8 cellular contexts compared by ENCODE assay signal in genomic region chrX:15761564-15762191, GRCh38. TPM values are rescaled to one million over a fixed set of nuclear protein-coding genes. Genes with fewer than 3 reads are reported as not detected.
DNase-seq lines count a peak whose midpoint lies in the region; TF ChIP-seq lines count a peak whose summit lies in the region.

No MANE protein-coding gene starts in this region.

- TF ChIP-seq POLR2A in thyroid gland (IDR thresholded peaks at IDR 0.05) = no peak

- H3K27me3 Mint-ChIP-seq in Caco-2 (ENCODE audit: insufficient read depth, unreplicated experiment) = no peaks in the 10 kb centered on the region

- no peaks in the 10 kb centered on the region for H3K36me3 Mint-ChIP-seq in Caco-2 (ENCODE audit: insufficient read depth, unreplicated experiment)

- no peak overlapping the region for H3K4me3 Mint-ChIP-seq in Caco-2 (ENCODE audit: unreplicated experiment)

- no peaks in the 10 kb centered on the region for H3K9me3 Mint-ChIP-seq in Caco-2 (ENCODE audit: unreplicated experiment)

- no peak overlapping the region for H3K27ac ChIP-seq in thyroid gland

- H3K9me3 ChIP-seq in Caco-2 (no peaks in the 10 kb centered on the region), thyroid gland (no peaks in the 10 kb centered on the region)

- CTCF ChIA-PET in Caco-2 (lab: Charles Lee) = no interaction called here

- TF ChIP-seq CTCF in Caco-2 (IDR thresholded peaks at IDR 0.05; ENCODE audit: insufficient read depth in 1 of 2, low read depth in 1 of 2, low read length in 1 of 2, severe bottlenecking in 1 of 2, unreplicated experiment in 1 of 2) = peak; percentile 29 to 71
- peak; percentile 90 for TF ChIP-seq CTCF in kidney epithelial cell (IDR thresholded peaks at IDR 0.05; ENCODE audit: insufficient read depth, low read length, poor library complexity, severe bottlenecking)
- TF ChIP-seq CTCF in thyroid gland (IDR thresholded peaks at IDR 0.05) = peak in 5 of 6 experiments; percentile 18 to 49 (median 31)

- DNase-seq in Caco-2 = peak in 1 of 2 experiments; percentile 32
- peak; percentile 43 for DNase-seq in GM19238 (ENCODE audit: insufficient read length, low spot score)
- peak; percentile 22 to 25 for DNase-seq in NOMO-1 (lab: John Stamatoyannopoulos, UW; ENCODE audit: unreplicated experiment in 2 of 2)
- DNase-seq in astrocyte of the hippocampus (ENCODE audit: low read depth, low spot score) = peak; percentile 53
- DNase-seq in kidney epithelial cell (ENCODE audit: low read depth) = no peak
- no peak for DNase-seq in thyroid gland
- DNase-seq in stimulated activated naive CD4-positive, alpha-beta T cell treated with Interleukin-2 at 50 U/mL for 16 hours (lab: John Stamatoyannopoulos, UW) = no peak
- DNase-seq in KG1 (lab: John Stamatoyannopoulos, UW) = no peak

- H3K27me3 ChIP-seq in Caco-2 (replicated peaks; ENCODE audit: control insufficient read depth, insufficient read depth, low read length) (no peaks in the 10 kb centered on the region), kidney epithelial cell (ENCODE audit: control insufficient read depth, insufficient read depth, low read length) (no peaks in the 10 kb centered on the region), thyroid gland (no peaks in the 10 kb centered on the region)

- WGBS in thyroid gland, 2 donors = 83 to 86% methylated on average over 8 of the region's 8 CpGs

- BruUV-seq in Caco-2 (replicated peaks; lab: Mats Ljungman, UMichigan) = no TSS peak

- no peak overlapping the region for H3K27ac Mint-ChIP-seq in Caco-2 (ENCODE audit: unreplicated experiment)

- no peaks in the 10 kb centered on the region for H3K4me1 Mint-ChIP-seq in Caco-2 (ENCODE audit: low read depth, unreplicated experiment)

- no peaks in the 10 kb centered on the region for H3K36me3 ChIP-seq in Caco-2 (ENCODE audit: control insufficient read depth, insufficient read depth, low read length)
- no peaks in the 10 kb centered on the region for H3K36me3 ChIP-seq in kidney epithelial cell (ENCODE audit: control insufficient read depth, insufficient read depth, low read length)
- H3K36me3 ChIP-seq in thyroid gland = no peaks in the 10 kb centered on the region

- POLR2A ChIA-PET in Caco-2 (lab: Charles Lee) = no interaction called here

- no peaks in the 10 kb centered on the region for H3K4me1 ChIP-seq in Caco-2
- no peaks in the 10 kb centered on the region for H3K4me1 ChIP-seq in thyroid gland

- no peak overlapping the region for H3K4me3 ChIP-seq in Caco-2 (ENCODE audit: low read depth, low read length)
- H3K4me3 ChIP-seq in kidney epithelial cell (ENCODE audit: low read depth, low read length) = no peak overlapping the region
- H3K4me3 ChIP-seq in thyroid gland (replicated peaks in 1 of 3) = no peak overlapping the region

- intact Hi-C loops in Caco-2 (cut with micrococcal nuclease; ENCODE audit: unreplicated experiment) (no loop called here), thyroid gland (cut with DNase I) (no loop called here)

RNA-seq across cellular contexts. Expression of gene CA5B, which starts 23.6 kb away (rescaled TPM):
- total RNA-seq in Caco-2 (2022) = 4.1 and 4.2 TPM in 2 replicates
- total RNA-seq in kidney epithelial cell = 6.1 and 8.4 TPM in 2 replicates
- total RNA-seq in thyroid gland = 10 to 100 TPM in 3 of 4 donors, 1 to 10 TPM in 1; 9.9 to 31.6 (median 14.9) TPM

RNA-seq across cellular contexts. Expression of gene ZRSR2, which starts 28.6 kb away (rescaled TPM):
- 8.1 and 8.4 TPM in 2 replicates for total RNA-seq in Caco-2 (2022)
- 6.0 and 7.1 TPM in 2 replicates for total RNA-seq in kidney epithelial cell
- 100 to 1,000 TPM in 1 of 4 donors, 10 to 100 TPM in 1, 1 to 10 TPM in 2; 3.3 to 106 (median 13.2) TPM for total RNA-seq in thyroid gland

Comparison
In these comparisons a context has a peak if more than half of its experiments do, and no peak if none do; other contexts are left out.
1. DNase-seq: peak in GM19238 (single experiment), NOMO-1 (2 of 2) and astrocyte of the hippocampus (single experiment); none in kidney epithelial cell (single experiment), thyroid gland (0 of 2), stimulated activated naive CD4-positive, alpha-beta T cell treated with Interleukin-2 at 50 U/mL for 16 hours (single experiment) and KG1 (single experiment).
2. CTCF ChIP-seq: peak in every context shown above with its lines; median percentile 90 in kidney epithelial cell; 50 in Caco-2; 31 in thyroid gland.